1 cellular context compared by ENCODE assay signal in the genomic region with DNA sequence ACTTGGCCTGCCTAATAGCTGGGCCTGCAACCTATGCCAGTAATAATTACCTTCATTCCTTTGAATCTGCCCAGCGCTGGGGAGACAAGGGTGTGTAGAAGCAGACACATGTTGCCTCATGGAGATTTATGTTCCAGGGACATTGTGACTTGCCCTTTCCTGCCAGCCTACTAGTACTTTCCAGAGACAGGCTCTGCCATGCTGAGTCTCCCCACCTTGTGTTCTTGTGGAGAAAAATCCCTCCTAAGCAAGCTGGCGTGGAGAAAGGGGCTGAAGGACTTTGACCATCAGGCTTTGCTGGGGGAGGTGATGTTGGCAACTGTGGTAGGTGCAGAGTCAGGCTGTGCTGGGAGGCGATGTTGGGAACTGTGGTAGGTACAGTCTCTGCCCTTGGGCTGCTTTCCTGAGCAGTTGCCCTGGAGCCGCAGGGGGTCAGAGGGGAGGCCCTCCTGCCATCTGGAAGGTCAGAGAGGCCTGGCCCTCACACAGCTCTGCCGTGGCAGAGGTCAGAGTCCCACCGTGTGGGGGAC.
A peak's percentile ranks its signal among the peaks of the same experiment; 100 is the strongest.
TF ChIP-seq lines count a peak whose summit lies in the region.

No MANE protein-coding gene starts in this region.

TF ChIP-seq in liver, 16 proteins besides CTCF, POLR2A, EP300 and RAD21 (continued from another document):
- TF ChIP-seq SP1 (IDR thresholded peaks at IDR 0.05) (peak; percentile 81), HNF4A (conservative IDR thresholded peaks at IDR 0.05) (peak; percentile 76 to 78), GABPA (IDR thresholded peaks at IDR 0.05 in 1 of 2, conservative IDR thresholded peaks at IDR 0.05 in 1 of 2) (no peak), HNF4G (IDR thresholded peaks at IDR 0.05) (peak; percentile 65), FOXA1 (IDR thresholded peaks at IDR 0.05) (no peak)
- TF ChIP-seq, protein P1, sequence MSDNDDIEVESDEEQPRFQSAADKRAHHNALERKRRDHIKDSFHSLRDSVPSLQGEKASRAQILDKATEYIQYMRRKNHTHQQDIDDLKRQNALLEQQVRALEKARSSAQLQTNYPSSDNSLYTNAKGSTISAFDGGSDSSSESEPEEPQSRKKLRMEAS (IDR thresholded peaks at IDR 0.05): no peak
